Comparison of ENCODE assay signal across 15 cellular contexts in genomic region chr5:25713259-25713658, GRCh38.
A peak's percentile ranks its signal among the peaks of the same experiment; 100 is the strongest.
DNase-seq lines count a peak whose midpoint lies in the region; ATAC-seq and TF ChIP-seq lines count a peak whose summit lies in the region.
"Had no signal": no experiment of that assay in that cellular context is flagged by ENCODE, and none has a peak within 500 bp of the region (broad histone marks: within the 10 kb centered on the region; RNA-seq: fewer than 3 reads in every experiment).

No MANE protein-coding gene starts in this region.

- no peaks in the 10 kb centered on the region for H3K27me3 ChIP-seq in GM06990 (replicated peaks; ENCODE audit: control insufficient read depth, insufficient read depth, low read length)

- H3K4me3 Mint-ChIP-seq in CD14-positive monocyte: no peak overlapping the region
- H3K4me3 Mint-ChIP-seq: activated CD8-positive, alpha-beta T cell treated with anti-CD3 and anti-CD28 coated beads for 36 hours; T-helper 1 cell treated with Interleukin-12 subunit alpha and Interleukin-12 subunit beta and Interleukin-4 antibody, amounts not matched to agents 30 μg/mL and 1 μg/mL, for 36 hours had no signal

- peaks cover 0 to 1% (median 0%) of the 10 kb centered on the region in 3 donors for H3K27me3 Mint-ChIP-seq in CD14-positive monocyte (ENCODE audit: low read depth in 3 of 3)
- H3K27me3 Mint-ChIP-seq: activated CD8-positive, alpha-beta T cell treated with anti-CD3 and anti-CD28 coated beads for 36 hours had no signal

- H3K36me3 ChIP-seq in GM06990 (ENCODE audit: control insufficient read depth, insufficient read depth, low read length): no peaks in the 10 kb centered on the region
- H3K36me3 ChIP-seq: thoracic aorta had no signal

- H3K4me1 Mint-ChIP-seq in CD14-positive monocyte: no peaks in the 10 kb centered on the region

- H3K36me3 Mint-ChIP-seq in CD14-positive monocyte: no peaks in the 10 kb centered on the region

- H3K4me3 ChIP-seq in GM06990 (replicated peaks; ENCODE audit: low read depth, low read length): no peak overlapping the region
- H3K4me3 ChIP-seq: thoracic aorta had no signal

- intact Hi-C loops in CD14-positive monocyte (cut with micrococcal nuclease): no loop called here
- intact Hi-C loops in posterior vena cava (cut with DNase I): no loop called here

- DNase-seq in GM06990 (ENCODE audit: extremely low read depth, insufficient read length) (peak; percentile 0), NCI-H748 (lab: John Stamatoyannopoulos, UW; ENCODE audit: unreplicated experiment) (peak; percentile 69), iPS-NIHi7 (ENCODE audit: extremely low spot score) (peak; percentile 5), CD14-positive monocyte (ENCODE audit: low spot score) (no peak), globus pallidus (ENCODE audit: low spot score) (no peak), posterior vena cava (ENCODE audit: low spot score) (no peak)
- DNase-seq: activated CD8-positive, alpha-beta T cell treated with anti-CD3 and anti-CD28 coated beads for 36 hours; activated naive CD4-positive, alpha-beta T cell treated with Interleukin-2 at 50 U/mL for 16 hours; Calu3; left ventricle myocardium superior; NK-92 treated with Interleukin-12 subunit alpha and Interleukin-12 subunit beta, amount 100 ng/mL, for 24 hours; small intestine had no signal

- no peak overlapping the region for H3K27ac Mint-ChIP-seq in CD14-positive monocyte
- H3K27ac Mint-ChIP-seq: activated CD8-positive, alpha-beta T cell treated with anti-CD3 and anti-CD28 coated beads for 36 hours; T-helper 1 cell treated with Interleukin-12 subunit alpha and Interleukin-12 subunit beta and Interleukin-4 antibody, amounts not matched to agents 30 μg/mL and 1 μg/mL, for 36 hours had no signal

- peaks cover 0 to 3% (median 0%) of the 10 kb centered on the region in 7 donors for H3K9me3 Mint-ChIP-seq in CD14-positive monocyte

- peak; percentile 89 for ATAC-seq in HG02610 (IDR thresholded peaks at IDR 0.05; ENCODE audit: unreplicated experiment)
- ATAC-seq: activated CD8-positive, alpha-beta T cell treated with anti-CD3 and anti-CD28 coated beads for 36 hours; left ventricle myocardium superior had no signal

- TF ChIP-seq CTCF in GM06990 (IDR thresholded peaks at IDR 0.05; ENCODE audit: insufficient read depth, low read length, poor library complexity, severe bottlenecking) (no peak), CD14-positive monocyte (IDR thresholded peaks at IDR 0.05) (no peak)

Comparison
In these comparisons a context has a peak if more than half of its experiments do, and no peak if none do; other contexts are left out.
1. DNase-seq: peak in GM06990 (single experiment), NCI-H748 (single experiment) and iPS-NIHi7 (single experiment); none in CD14-positive monocyte (single experiment), globus pallidus (single experiment) and posterior vena cava (single experiment).